In genomic region chr21:37165606-37166005, GRCh38 we compare ENCODE assay signal across 27 cellular contexts.
DNase-seq lines count a peak whose midpoint lies in the region; ATAC-seq and TF ChIP-seq lines count a peak whose summit lies in the region.
"Had no signal": no experiment of that assay in that cellular context is flagged by ENCODE, and none has a peak within 500 bp of the region (broad histone marks: within the 10 kb centered on the region; RNA-seq: fewer than 3 reads in every experiment).

No MANE protein-coding gene starts in this region.

- H3K9me3 Mint-ChIP-seq in type B pancreatic cell: no peaks in the 10 kb centered on the region
- H3K9me3 Mint-ChIP-seq: activated T-cell treated with anti-CD3 and anti-CD28 coated beads, Interleukin-2, amount 50 U/mL, for 72 hours; H9 had no signal

- in situ Hi-C loops in mammary epithelial cell (cut with MboI; ENCODE audit: low sequenced_read_pairs in 2 of 2): no loop called here

- H3K27me3 Mint-ChIP-seq in type B pancreatic cell: no peaks in the 10 kb centered on the region

- H3K9me3 ChIP-seq in mammary epithelial cell (replicated peaks; ENCODE audit: insufficient read depth, low read length) (no peaks in the 10 kb centered on the region), breast epithelium (no peaks in the 10 kb centered on the region), OCI-LY3 (ENCODE audit: insufficient read depth, low read length) (no peaks in the 10 kb centered on the region)
- H3K9me3 ChIP-seq: BE2C, SK-N-SH had no signal

- peaks cover 25% of the 10 kb centered on the region for H3K36me3 Mint-ChIP-seq in type B pancreatic cell

- BruUV-seq in mammary epithelial cell (replicated peaks; lab: Mats Ljungman, UMichigan): TSS peak; percentile 94

- no peaks in the 10 kb centered on the region for H4K20me1 ChIP-seq in mammary epithelial cell (ENCODE audit: insufficient read depth, low read length)
- no peaks in the 10 kb centered on the region for H4K20me1 ChIP-seq in OCI-LY3 (ENCODE audit: insufficient read depth, low read length)

- no peak overlapping the region for H2AFZ ChIP-seq in mammary epithelial cell (ENCODE audit: low read depth, low read length)
- no peak overlapping the region for H2AFZ ChIP-seq in OCI-LY3 (ENCODE audit: low read depth, low read length)

- H3K4me3 ChIP-seq in mammary epithelial cell (replicated peaks in 1 of 3; ENCODE audit: insufficient read depth in 1 of 3, low read depth in 2 of 3, low read length in 3 of 3) (no peak overlapping the region), breast epithelium (no peak overlapping the region), OCI-LY3 (ENCODE audit: low read length) (no peak overlapping the region)
- H3K4me3 ChIP-seq: GM12878 had no signal

- TF ChIP-seq POLR2A in breast epithelium (IDR thresholded peaks at IDR 0.05): no peak

- H3K4me3 Mint-ChIP-seq in type B pancreatic cell: no peak overlapping the region
- H3K4me3 Mint-ChIP-seq: activated T-cell treated with anti-CD3 and anti-CD28 coated beads, Interleukin-2, amount 50 U/mL, for 72 hours; H9 had no signal

- H3K9ac ChIP-seq in mammary epithelial cell (ENCODE audit: insufficient read depth, low read length): no peak overlapping the region
- no peak overlapping the region for H3K9ac ChIP-seq in OCI-LY3 (ENCODE audit: low read length)
- H3K9ac ChIP-seq: SK-N-SH had no signal

- CTCF ChIA-PET in mammary epithelial cell (lab: Charles Lee; ENCODE audit: low non-redundant PET): no interaction called here

- H3K27me3 ChIP-seq in mammary epithelial cell (ENCODE audit: insufficient read depth, low read length): no peaks in the 10 kb centered on the region
- no peaks in the 10 kb centered on the region for H3K27me3 ChIP-seq in breast epithelium
- H3K27me3 ChIP-seq in OCI-LY3 (ENCODE audit: low read depth, low read length): no peaks in the 10 kb centered on the region
- H3K27me3 ChIP-seq: BE2C had no signal

- no peaks in the 10 kb centered on the region for H3K4me1 ChIP-seq in mammary epithelial cell (ENCODE audit: insufficient read depth, low read length)
- H3K4me1 ChIP-seq in breast epithelium: no peaks in the 10 kb centered on the region
- peaks cover 12% of the 10 kb centered on the region for H3K4me1 ChIP-seq in OCI-LY3 (ENCODE audit: low read length)
- H3K4me1 ChIP-seq: BE2C had no signal

- H3K36me3 ChIP-seq in mammary epithelial cell (ENCODE audit: insufficient read depth, low read length) (peaks cover 30% of the 10 kb centered on the region), breast epithelium (no peaks in the 10 kb centered on the region), OCI-LY3 (replicated peaks; ENCODE audit: low read depth, low read length) (peaks cover 20% of the 10 kb centered on the region)

- WGBS in mammary epithelial cell (ENCODE audit: low coverage, missing lambda C conversion rate): 93% methylated on average over 5 of the region's 5 CpGs

- H3K27ac ChIP-seq in mammary epithelial cell (ENCODE audit: insufficient read depth, low read depth, low read length) (no peak overlapping the region), breast epithelium (no peak overlapping the region), OCI-LY3 (ENCODE audit: low read length) (no peak overlapping the region; the same call in 1 of the 2 replicates)

- dilution Hi-C loops in mammary epithelial cell (cut with HindIII; ENCODE audit: low sequenced_read_pairs): no loop called here

- DNase-seq in mammary epithelial cell (no peak), breast epithelium (ENCODE audit: low spot score in 2 of 2) (no peak), fibroblast of gingiva (ENCODE audit: low read depth) (peak; percentile 64), type B pancreatic cell (ENCODE audit: extremely low spot score, unreplicated experiment) (no peak), DMS153 treated with DMSO at 0.1 percent for 48 hours (lab: John Stamatoyannopoulos, UW; ENCODE audit: unreplicated experiment) (no peak), NCI-H2107 treated with DMSO at 0.1 percent for 48 hours (lab: John Stamatoyannopoulos, UW; ENCODE audit: unreplicated experiment) (no peak)
- DNase-seq: 8988T; activated CD4-positive, alpha-beta T cell treated with anti-CD3 and anti-CD28 coated beads for 48 hours; activated naive CD4-positive, alpha-beta T cell treated with anti-CD3 and anti-CD28 coated beads, Interleukin-2, amount 50 U/mL, for 16 hours; activated T-cell treated with anti-CD3 and anti-CD28 coated beads, Interleukin-2, amount 50 U/mL, for 72 hours; BE2C; COR-L47; dermis blood vessel endothelial cell; DMS79 treated with DMSO at 0.1 percent for 48 hours; H9; head of caudate nucleus; Kasumi-1; kidney glomerular epithelial cell; NCI-H1105; NCI-H2081; NCI-H446 treated with DMSO at 0.1 percent for 48 hours; SK-N-SH; T-helper 2 cell; trophoblast cell had no signal

- no peak for ATAC-seq in HG02763 (IDR thresholded peaks at IDR 0.05; ENCODE audit: unreplicated experiment)
- ATAC-seq: activated T-cell treated with anti-CD3 and anti-CD28 coated beads, Interleukin-2, amount 50 U/mL, for 72 hours; GM12878 had no signal

- H3K79me2 ChIP-seq in mammary epithelial cell (ENCODE audit: insufficient read depth, low read length) (peaks cover 3% of the 10 kb centered on the region), OCI-LY3 (ENCODE audit: low read length) (no peaks in the 10 kb centered on the region)

- H3K4me2 ChIP-seq in mammary epithelial cell (ENCODE audit: insufficient read depth, low read depth, low read length) (no peak overlapping the region), OCI-LY3 (ENCODE audit: low read length) (peak overlapping the region; percentile 22; the same call in 1 of the 2 replicates)
- H3K4me2 ChIP-seq: SK-N-SH had no signal

- H3K27ac Mint-ChIP-seq in type B pancreatic cell: no peak overlapping the region
- H3K27ac Mint-ChIP-seq: activated T-cell treated with anti-CD3 and anti-CD28 coated beads, Interleukin-2, amount 50 U/mL, for 72 hours had no signal

- no peaks in the 10 kb centered on the region for H3K4me1 Mint-ChIP-seq in type B pancreatic cell (ENCODE audit: unreplicated experiment)

- TF ChIP-seq CTCF in mammary epithelial cell (conservative IDR thresholded peaks at IDR 0.05 in 1 of 2, IDR thresholded peaks at IDR 0.05 in 1 of 2; ENCODE audit: extremely low read depth in 1 of 2, insufficient read depth in 1 of 2, low read depth in 1 of 2, low read length in 2 of 2): no peak
- TF ChIP-seq CTCF in breast epithelium (IDR thresholded peaks at IDR 0.05): no peak
- no peak for TF ChIP-seq CTCF in OCI-LY3 (IDR thresholded peaks at IDR 0.05; ENCODE audit: low read depth, low read length)
- TF ChIP-seq CTCF in type B pancreatic cell (conservative IDR thresholded peaks at IDR 0.05): no peak

- intact Hi-C loops in mammary epithelial cell (cut with micrococcal nuclease) (loop anchor here (1.0 to 5.0 kb wide), 5 partner anchors 203 to 1191 kb away; no protein-coding TSS in a partner anchor), breast epithelium (cut with DNase I; ENCODE audit: low total_unique reads) (no loop called here)
